ENCODE assay signal across 8 cellular contexts in the genomic region with DNA sequence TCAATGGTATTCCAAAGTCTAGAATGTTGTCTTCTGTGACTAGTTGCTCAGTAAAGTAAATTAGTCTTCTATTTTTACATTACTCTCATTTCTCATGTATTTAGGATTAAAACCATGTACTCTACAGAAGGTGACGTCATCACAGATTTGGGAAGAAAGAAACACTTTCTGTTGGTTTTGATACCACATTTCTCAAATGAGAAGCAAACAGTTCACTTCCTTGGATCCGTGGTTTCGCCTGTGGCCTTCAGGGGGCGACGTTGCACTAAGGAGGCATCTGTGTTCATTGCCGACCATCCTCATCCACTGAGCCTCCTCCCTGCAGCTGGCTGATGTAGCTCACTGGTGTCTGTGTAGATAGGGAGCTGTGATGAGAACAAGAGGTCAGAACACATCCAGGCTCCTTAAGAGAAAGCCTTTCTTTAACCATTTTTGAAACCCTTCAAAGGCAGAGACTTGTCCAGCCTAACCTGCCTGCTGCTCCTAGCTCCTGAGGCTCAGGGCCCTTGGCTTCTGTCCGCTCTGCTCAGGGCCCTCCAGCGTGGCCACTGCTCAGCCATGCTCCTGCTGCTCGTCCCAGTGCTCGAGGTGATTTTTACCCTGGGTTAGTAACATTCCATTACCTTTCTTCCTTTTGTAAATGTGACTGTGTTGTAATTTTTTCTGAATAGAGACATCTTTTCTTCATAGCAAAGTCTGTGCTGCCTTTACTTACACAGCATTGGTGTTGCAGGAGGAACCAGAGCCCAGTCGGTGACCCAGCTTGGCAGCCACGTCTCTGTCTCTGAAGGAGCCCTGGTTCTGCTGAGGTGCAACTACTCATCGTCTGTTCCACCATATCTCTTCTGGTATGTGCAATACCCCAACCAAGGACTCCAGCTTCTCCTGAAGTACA.
DNase-seq lines count a peak whose midpoint lies in the region; ATAC-seq and TF ChIP-seq lines count a peak whose summit lies in the region.

No MANE protein-coding gene starts in this region.

- POLR2A ChIA-PET in PC-3 (lab: Charles Lee; ENCODE audit: unreplicated experiment), result no interaction called here
- POLR2A ChIA-PET in naive thymus-derived CD8-positive, alpha-beta T cell (lab: Charles Lee), result interaction anchor here (1.0 kb wide), 1 partner anchor 662 kb away, joined by 5 read pairs; no protein-coding TSS in a partner anchor

- H3K9me3 Mint-ChIP-seq in naive thymus-derived CD8-positive, alpha-beta T cell, result no peaks in the 10 kb centered on the region

- H3K27me3 ChIP-seq in PC-3 (ENCODE audit: low read length) (peaks cover 53% of the 10 kb centered on the region), tibial artery (no peaks in the 10 kb centered on the region), adrenal gland (no peaks in the 10 kb centered on the region)

- WGBS in adrenal gland, 4 donors, result 37 to 55% (median 42%) methylated on average over 10 to 13 of the region's 13 CpGs

- H3F3A ChIP-seq in PC-3 (ENCODE audit: low read length, unreplicated experiment), result no peaks in the 10 kb centered on the region

- H3K27ac ChIP-seq in PC-3 (ENCODE audit: low read length) (no peak overlapping the region), tibial artery (no peak overlapping the region), adrenal gland (no peak overlapping the region)

- ATAC-seq in PC-3 (no peak), HG03196 (IDR thresholded peaks at IDR 0.05; ENCODE audit: unreplicated experiment) (no peak)
- peak; percentile 88 to 93 for ATAC-seq in naive thymus-derived CD8-positive, alpha-beta T cell

- peak; percentile 62 for DNase-seq in GDM1 (lab: John Stamatoyannopoulos, UW)
- peak; percentile 35 for DNase-seq in PC-3
- DNase-seq in activated naive CD4-positive, alpha-beta T cell treated with anti-CD3 and anti-CD28 coated beads, Interleukin-2, amount 50 U/mL, for 16 hours, result peak; percentile 55
- DNase-seq in naive thymus-derived CD8-positive, alpha-beta T cell, result peak; percentile 29 to 75 (median 44)
- no peak for DNase-seq in NCI-H1436 treated with DMSO at 0.1 percent for 48 hours (lab: John Stamatoyannopoulos, UW)
- DNase-seq in tibial artery, result no peak
- no peak for DNase-seq in adrenal gland

- no peaks in the 10 kb centered on the region for H3K9me2 ChIP-seq in PC-3 (replicated peaks; ENCODE audit: low read length)

- no peaks in the 10 kb centered on the region for H3K27me3 Mint-ChIP-seq in naive thymus-derived CD8-positive, alpha-beta T cell

- H3K27ac Mint-ChIP-seq in naive thymus-derived CD8-positive, alpha-beta T cell, result peak overlapping the region; percentile 22 to 90 (median 83)

- H3K4me3 Mint-ChIP-seq in naive thymus-derived CD8-positive, alpha-beta T cell, result peak overlapping the region; percentile 67 to 86 (median 78)

- H3K79me2 ChIP-seq in PC-3 (ENCODE audit: low read length), result no peaks in the 10 kb centered on the region

- H2AFZ ChIP-seq in PC-3 (ENCODE audit: low read length), result no peak overlapping the region

- H3K4me3 ChIP-seq in PC-3 (ENCODE audit: low read length), result no peak overlapping the region
- no peak overlapping the region for H3K4me3 ChIP-seq in tibial artery
- no peak overlapping the region for H3K4me3 ChIP-seq in adrenal gland

- H3K36me3 ChIP-seq in PC-3 (ENCODE audit: low read depth, low read length) (no peaks in the 10 kb centered on the region), tibial artery (no peaks in the 10 kb centered on the region), adrenal gland (replicated peaks in 1 of 2) (no peaks in the 10 kb centered on the region)

- CTCF ChIA-PET in PC-3 (lab: Charles Lee), result no interaction called here

- BruUV-seq in PC-3 (replicated peaks; lab: Mats Ljungman, UMichigan), result no TSS peak

- H3K4me1 ChIP-seq in PC-3 (ENCODE audit: insufficient read depth, low read length), result no peaks in the 10 kb centered on the region
- H3K4me1 ChIP-seq in tibial artery, result no peaks in the 10 kb centered on the region
- no peaks in the 10 kb centered on the region for H3K4me1 ChIP-seq in adrenal gland (replicated peaks in 1 of 2)

- no peaks in the 10 kb centered on the region for H4K20me1 ChIP-seq in PC-3 (ENCODE audit: low read length)

- TF ChIP-seq CTCF in PC-3 (conservative IDR thresholded peaks at IDR 0.05; ENCODE audit: low read depth, low read length) (peak; percentile 63), tibial artery (IDR thresholded peaks at IDR 0.05) (no peak), adrenal gland (IDR thresholded peaks at IDR 0.05) (no peak)

- H3K36me3 Mint-ChIP-seq in naive thymus-derived CD8-positive, alpha-beta T cell, result no peaks in the 10 kb centered on the region

- H3K4me2 ChIP-seq in PC-3 (ENCODE audit: low read length), result no peak overlapping the region

- no peak for TF ChIP-seq POLR2A in adrenal gland (IDR thresholded peaks at IDR 0.05)

- H3K9me3 ChIP-seq in PC-3 (ENCODE audit: low read length) (no peaks in the 10 kb centered on the region), tibial artery (no peaks in the 10 kb centered on the region), adrenal gland (replicated peaks in 1 of 3) (no peaks in the 10 kb centered on the region)

- H3K9ac ChIP-seq in PC-3 (ENCODE audit: low read length), result no peak overlapping the region

- H3K4me1 Mint-ChIP-seq in naive thymus-derived CD8-positive, alpha-beta T cell, result peaks cover 5 to 12% (median 11%) of the 10 kb centered on the region in 4 donors

- intact Hi-C loops in PC-3 (cut with micrococcal nuclease) (no loop called here), tibial artery (cut with DNase I; ENCODE audit: low total_unique reads) (no loop called here), adrenal gland (cut with DNase I) (no loop called here)

Comparison
In these comparisons a context has a peak if more than half of its experiments do, and no peak if none do; other contexts are left out.
1. DNase-seq: peak in GDM1 (single experiment), PC-3 (single experiment), activated naive CD4-positive, alpha-beta T cell treated with anti-CD3 and anti-CD28 coated beads, Interleukin-2, amount 50 U/mL, for 16 hours (single experiment) and naive thymus-derived CD8-positive, alpha-beta T cell (10 of 10); none in NCI-H1436 treated with DMSO at 0.1 percent for 48 hours (single experiment), tibial artery (0 of 2) and adrenal gland (0 of 7).
2. ATAC-seq: peak in naive thymus-derived CD8-positive, alpha-beta T cell (2 of 2); none in PC-3 (single experiment) and HG03196 (single experiment).